11 cellular contexts compared by ENCODE assay signal in the genomic region with DNA sequence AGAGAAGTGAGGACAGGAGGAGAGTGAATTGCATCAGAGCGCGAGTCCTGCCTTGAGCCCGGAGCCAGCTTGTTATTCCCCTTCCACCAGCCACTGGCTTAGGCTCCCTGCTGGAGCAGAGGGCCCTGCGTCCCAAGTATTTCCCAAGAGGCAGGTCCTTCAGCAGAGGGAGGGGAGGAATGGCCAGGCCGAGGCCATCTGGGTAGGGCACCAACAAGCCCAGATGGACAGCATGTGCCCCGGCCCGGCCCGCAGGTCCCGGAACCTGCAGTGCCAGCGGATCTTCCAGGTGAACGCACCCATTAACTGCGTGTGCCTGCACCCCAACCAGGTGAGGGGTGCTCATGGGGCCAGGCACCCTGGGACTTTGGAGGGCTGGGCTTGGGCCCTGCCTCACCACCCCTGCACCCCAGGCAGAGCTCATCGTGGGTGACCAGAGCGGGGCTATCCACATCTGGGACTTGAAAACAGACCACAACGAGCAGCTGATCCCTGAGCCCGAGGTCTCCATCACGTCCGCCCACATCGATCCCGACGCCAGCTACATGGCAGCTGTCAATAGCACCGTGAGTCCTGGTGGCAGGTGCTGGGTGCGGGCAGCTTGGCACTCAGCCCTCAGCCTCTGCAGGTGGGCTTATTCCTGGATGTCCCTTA. TPM values are rescaled to one million over a fixed set of nuclear protein-coding genes. Genes with fewer than 3 reads are reported as not detected.
A peak's percentile ranks its signal among the peaks of the same experiment; 100 is the strongest.
DNase-seq lines count a peak whose midpoint lies in the region; ATAC-seq, FAIRE-seq and TF ChIP-seq lines count a peak whose summit lies in the region.
"Had no signal": no experiment of that assay in that cellular context is flagged by ENCODE, and none has a peak within 500 bp of the region (broad histone marks: within the 10 kb centered on the region; RNA-seq: fewer than 3 reads in every experiment).

No MANE protein-coding gene starts in this region.

- H3K4me1 ChIP-seq in CD8-positive, alpha-beta memory T cell (ENCODE audit: insufficient read depth, low read length) = peaks cover 17% of the 10 kb centered on the region

- no peak for DNase-seq in CD8-positive, alpha-beta memory T cell
- DNase-seq in HL-60 (ENCODE audit: low read depth in 1 of 2, low spot score in 1 of 2) (peak; percentile 77 to 80), D721Med (ENCODE audit: insufficient read length, low spot score) (no peak)
- DNase-seq in activated CD8-positive, alpha-beta T cell treated with anti-CD3 and anti-CD28 coated beads for 36 hours = no peak
- DNase-seq in naive thymus-derived CD8-positive, alpha-beta T cell = no peak
- no peak for DNase-seq in stimulated activated naive CD4-positive, alpha-beta T cell (lab: John Stamatoyannopoulos, UW)
- DNase-seq: NCI-H226 had no signal

- H3K27me3 Mint-ChIP-seq in CD8-positive, alpha-beta memory T cell = no peaks in the 10 kb centered on the region
- H3K27me3 Mint-ChIP-seq in activated CD8-positive, alpha-beta T cell treated with anti-CD3 and anti-CD28 coated beads for 36 hours = no peaks in the 10 kb centered on the region
- H3K27me3 Mint-ChIP-seq in naive thymus-derived CD8-positive, alpha-beta T cell = no peaks in the 10 kb centered on the region

- no peak for TF ChIP-seq CTCF in HL-60 (IDR thresholded peaks at IDR 0.05; ENCODE audit: insufficient read depth, low read length)
- TF ChIP-seq CTCF in activated CD8-positive, alpha-beta T cell treated with anti-CD3 and anti-CD28 coated beads for 36 hours (IDR thresholded peaks at IDR 0.05) = no peak
- no peak for TF ChIP-seq CTCF in D721Med (IDR thresholded peaks at IDR 0.05; ENCODE audit: insufficient read depth, missing control alignments)

- no peak overlapping the region for H3K4me3 ChIP-seq in CD8-positive, alpha-beta memory T cell (ENCODE audit: low read length)
- H3K4me3 ChIP-seq in HL-60 (replicated peaks; ENCODE audit: insufficient read depth, low read length) = peak overlapping the region; percentile 80

- intact Hi-C loops in activated CD8-positive, alpha-beta T cell treated with anti-CD3 and anti-CD28 coated beads for 36 hours (cut with micrococcal nuclease) = no loop called here

- no peak overlapping the region for H3K27ac ChIP-seq in CD8-positive, alpha-beta memory T cell (ENCODE audit: low read depth, low read length)
- peak overlapping the region; percentile 97 for H3K27ac ChIP-seq in HL-60 (replicated peaks)

- FAIRE-seq in D721Med (lab: Jason Lieb, UNC) = no peak
- FAIRE-seq: bronchial epithelial cell, TTC549 had no signal

- H3K27me3 ChIP-seq in CD8-positive, alpha-beta memory T cell (ENCODE audit: insufficient read depth, low read length, poor library complexity, severe bottlenecking) = no peaks in the 10 kb centered on the region
- no peaks in the 10 kb centered on the region for H3K27me3 ChIP-seq in HL-60 (ENCODE audit: insufficient read depth, poor library complexity, severe bottlenecking)

- H3K4me3 Mint-ChIP-seq in CD8-positive, alpha-beta memory T cell = peak overlapping the region; percentile 32 to 95 (median 74)
- H3K4me3 Mint-ChIP-seq in activated CD8-positive, alpha-beta T cell treated with anti-CD3 and anti-CD28 coated beads for 36 hours = peak overlapping the region; percentile 88
- peak overlapping the region in 9 of 10 donors; percentile 24 to 88 (median 74) for H3K4me3 Mint-ChIP-seq in naive thymus-derived CD8-positive, alpha-beta T cell

- peaks cover 0 to 33% (median 4%) of the 10 kb centered on the region in 3 donors for H3K36me3 Mint-ChIP-seq in CD8-positive, alpha-beta memory T cell
- peaks cover 31% of the 10 kb centered on the region for H3K36me3 Mint-ChIP-seq in activated CD8-positive, alpha-beta T cell treated with anti-CD3 and anti-CD28 coated beads for 36 hours (ENCODE audit: low read depth)
- H3K36me3 Mint-ChIP-seq in naive thymus-derived CD8-positive, alpha-beta T cell = peaks cover 0 to 23% (median 8%) of the 10 kb centered on the region in 3 donors

- POLR2A ChIA-PET in CD8-positive, alpha-beta memory T cell (lab: Charles Lee) = interaction anchor here (0.6 to 2.5 kb wide), 3 partner anchors 8 to 876 kb away, joined by 3 to 20 read pairs (median 5); a partner anchor contains a TSS
- POLR2A ChIA-PET in activated CD8-positive, alpha-beta T cell treated with anti-CD3 and anti-CD28 coated beads for 36 hours (lab: Charles Lee) = interaction anchor here (0.6 to 10.2 kb wide), 8 partner anchors 10 to 242 kb away, joined by 3 to 95 read pairs (median 6); a partner anchor contains a TSS
- POLR2A ChIA-PET in naive thymus-derived CD8-positive, alpha-beta T cell (lab: Charles Lee) = interaction anchor here (0.5 to 5.3 kb wide), 10 partner anchors 8 to 314 kb away, joined by 3 to 58 read pairs (median 7); a partner anchor contains a TSS

- no peaks in the 10 kb centered on the region for H3K9me3 Mint-ChIP-seq in CD8-positive, alpha-beta memory T cell
- H3K9me3 Mint-ChIP-seq in activated CD8-positive, alpha-beta T cell treated with anti-CD3 and anti-CD28 coated beads for 36 hours = no peaks in the 10 kb centered on the region
- no peaks in the 10 kb centered on the region for H3K9me3 Mint-ChIP-seq in naive thymus-derived CD8-positive, alpha-beta T cell

- no peak for ATAC-seq in activated CD8-positive, alpha-beta T cell treated with anti-CD3 and anti-CD28 coated beads for 36 hours
- no peak for ATAC-seq in naive thymus-derived CD8-positive, alpha-beta T cell
- ATAC-seq in HG03039 (IDR thresholded peaks at IDR 0.05; ENCODE audit: unreplicated experiment) (no peak), GM18867 (IDR thresholded peaks at IDR 0.05; ENCODE audit: unreplicated experiment) (no peak)

- peaks cover 14 to 34% (median 21%) of the 10 kb centered on the region in 3 donors for H3K4me1 Mint-ChIP-seq in CD8-positive, alpha-beta memory T cell
- peaks cover 20% of the 10 kb centered on the region for H3K4me1 Mint-ChIP-seq in activated CD8-positive, alpha-beta T cell treated with anti-CD3 and anti-CD28 coated beads for 36 hours (ENCODE audit: low read depth)
- peaks cover 11 to 28% (median 25%) of the 10 kb centered on the region in 4 donors for H3K4me1 Mint-ChIP-seq in naive thymus-derived CD8-positive, alpha-beta T cell

- H3K36me3 ChIP-seq in CD8-positive, alpha-beta memory T cell (ENCODE audit: insufficient read depth, low read length) = peaks cover 3% of the 10 kb centered on the region

- H3K27ac Mint-ChIP-seq in CD8-positive, alpha-beta memory T cell = peak overlapping the region in 3 of 8 donors; percentile 21 to 90 (median 22)
- peak overlapping the region; percentile 87 for H3K27ac Mint-ChIP-seq in activated CD8-positive, alpha-beta T cell treated with anti-CD3 and anti-CD28 coated beads for 36 hours
- H3K27ac Mint-ChIP-seq in naive thymus-derived CD8-positive, alpha-beta T cell = peak overlapping the region in 4 of 10 donors; percentile 40 to 90 (median 71)

- no peaks in the 10 kb centered on the region for H3K9me3 ChIP-seq in CD8-positive, alpha-beta memory T cell (ENCODE audit: low read length)

- CTCF ChIA-PET in CD8-positive, alpha-beta memory T cell (lab: Charles Lee) = interaction anchor here (1.1 to 3.9 kb wide), 2 partner anchors 13 to 52 kb away, joined by 5 to 17 read pairs; no protein-coding TSS in a partner anchor
- CTCF ChIA-PET in activated CD8-positive, alpha-beta T cell treated with anti-CD3 and anti-CD28 coated beads for 36 hours (lab: Charles Lee) = interaction anchor here (1.3 to 1.8 kb wide), 3 partner anchors 7 to 184 kb away, joined by 4 to 5 read pairs (median 4); a partner anchor contains a TSS

RNA-seq across cellular contexts. Expression of a gene that starts 1.7 kb away (rescaled TPM):
- total RNA-seq in CD8-positive, alpha-beta memory T cell = 10 to 100 TPM; 75.4 to 76.8 TPM
- polyA plus RNA-seq in CD8-positive, alpha-beta memory T cell = 30.8 TPM
- total RNA-seq in activated CD8-positive, alpha-beta T cell treated with anti-CD3 and anti-CD28 coated beads for 36 hours = 10 to 100 TPM; 70.0 to 70.7 TPM
- total RNA-seq in naive thymus-derived CD8-positive, alpha-beta T cell = 10 to 100 TPM; 49.3 to 53.2 TPM
- 10 to 100 TPM; 29.9 to 40.4 (median 30.1) TPM for polyA plus RNA-seq in naive thymus-derived CD8-positive, alpha-beta T cell

RNA-seq across cellular contexts. Expression of a gene that starts 3.8 kb away (rescaled TPM):
- 10 to 100 TPM in 1 of 2 experiments, 1 to 10 TPM in 1; 8.4 to 10.9 TPM for total RNA-seq in CD8-positive, alpha-beta memory T cell
- polyA plus RNA-seq in CD8-positive, alpha-beta memory T cell = 0.14 TPM
- total RNA-seq in activated CD8-positive, alpha-beta T cell treated with anti-CD3 and anti-CD28 coated beads for 36 hours = 1 to 10 TPM; 6.6 to 6.9 TPM
- total RNA-seq in naive thymus-derived CD8-positive, alpha-beta T cell = 10 to 100 TPM; 26.7 to 27.0 TPM
- under 1 TPM in 2 of 3 donors, not detected in 1; 0.11 to 0.23 TPM for polyA plus RNA-seq in naive thymus-derived CD8-positive, alpha-beta T cell

RNA-seq across cellular contexts. Expression of a gene that starts 7.7 kb away (rescaled TPM):
- total RNA-seq in CD8-positive, alpha-beta memory T cell = 10 to 100 TPM; 27.3 to 30.9 TPM
- 14.7 TPM for polyA plus RNA-seq in CD8-positive, alpha-beta memory T cell
- 10 to 100 TPM; 19.8 to 20.1 TPM for total RNA-seq in activated CD8-positive, alpha-beta T cell treated with anti-CD3 and anti-CD28 coated beads for 36 hours
- total RNA-seq in naive thymus-derived CD8-positive, alpha-beta T cell = 10 to 100 TPM; 22.8 to 28.1 TPM
- polyA plus RNA-seq in naive thymus-derived CD8-positive, alpha-beta T cell = 10 to 100 TPM in 2 of 3 donors, 1 to 10 TPM in 1; 8.7 to 17.7 (median 11.6) TPM

RNA-seq across cellular contexts. Expression of a gene that starts 10.5 kb away (rescaled TPM):
- under 1 TPM; 0.13 to 0.24 TPM for total RNA-seq in CD8-positive, alpha-beta memory T cell
- polyA plus RNA-seq in CD8-positive, alpha-beta memory T cell = not detected
- 1 to 10 TPM; 4.4 to 7.2 TPM for total RNA-seq in activated CD8-positive, alpha-beta T cell treated with anti-CD3 and anti-CD28 coated beads for 36 hours
- under 1 TPM; 0.08 to 0.13 TPM for total RNA-seq in naive thymus-derived CD8-positive, alpha-beta T cell
- not detected for polyA plus RNA-seq in naive thymus-derived CD8-positive, alpha-beta T cell

RNA-seq across cellular contexts. Expression of a gene that starts 16.5 kb away (rescaled TPM):
- 10 to 100 TPM; 28.9 to 29.8 TPM for total RNA-seq in CD8-positive, alpha-beta memory T cell
- 16.5 TPM for polyA plus RNA-seq in CD8-positive, alpha-beta memory T cell
- total RNA-seq in activated CD8-positive, alpha-beta T cell treated with anti-CD3 and anti-CD28 coated beads for 36 hours = 10 to 100 TPM; 19.4 to 21.1 TPM
- 10 to 100 TPM; 39.5 to 41.2 TPM for total RNA-seq in naive thymus-derived CD8-positive, alpha-beta T cell
- 10 to 100 TPM in 2 of 3 donors, 1 to 10 TPM in 1; 8.7 to 19.2 (median 10.9) TPM for polyA plus RNA-seq in naive thymus-derived CD8-positive, alpha-beta T cell

Comparison
In these comparisons a context has a peak if more than half of its experiments do, and no peak if none do; other contexts are left out.
1. DNase-seq: peak in HL-60 (2 of 2); none in CD8-positive, alpha-beta memory T cell (0 of 5), activated CD8-positive, alpha-beta T cell treated with anti-CD3 and anti-CD28 coated beads for 36 hours (single experiment), naive thymus-derived CD8-positive, alpha-beta T cell (0 of 10), D721Med (single experiment) and stimulated activated naive CD4-positive, alpha-beta T cell (0 of 6).
2. Peak in every context shown above with its lines, with median percentiles within 50 percentile points of each other: H3K4me3 Mint-ChIP-seq.